12 cellular contexts compared by ENCODE assay signal in the genomic region with DNA sequence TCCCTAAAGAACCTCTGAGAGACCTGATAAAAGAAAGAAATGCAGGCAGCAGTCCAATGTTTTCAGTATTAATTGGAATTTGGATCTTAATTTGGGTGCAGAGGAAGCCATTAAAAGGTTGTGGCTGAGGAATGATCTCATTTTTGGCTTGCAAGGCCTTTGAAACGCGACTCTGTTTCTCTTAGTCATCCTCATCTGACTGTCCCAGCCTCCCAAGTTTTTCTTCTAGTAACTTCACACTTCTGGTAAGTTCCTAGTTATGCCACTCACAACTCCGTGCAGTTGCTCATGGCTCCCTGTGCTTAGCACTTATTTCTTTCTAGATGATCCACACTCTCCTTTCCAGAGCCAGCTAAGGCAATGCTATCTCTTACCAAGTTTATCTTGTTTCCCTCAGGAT.
A peak's percentile ranks its signal among the peaks of the same experiment; 100 is the strongest.
DNase-seq lines count a peak whose midpoint lies in the region; ATAC-seq and TF ChIP-seq lines count a peak whose summit lies in the region.
"Had no signal": no experiment of that assay in that cellular context is flagged by ENCODE, and none has a peak within 500 bp of the region (broad histone marks: within the 10 kb centered on the region; RNA-seq: fewer than 3 reads in every experiment).

No MANE protein-coding gene starts in this region.

- H3K9me3 ChIP-seq in breast epithelium: no peaks in the 10 kb centered on the region
- H3K9me3 ChIP-seq in aorta (ENCODE audit: control insufficient read depth, low read length): no peaks in the 10 kb centered on the region

- H3K4me3 ChIP-seq in breast epithelium (no peak overlapping the region), aorta (ENCODE audit: low read length in 2 of 2) (no peak overlapping the region)
- H3K4me3 ChIP-seq: cardiac muscle cell had no signal

- H3K27ac ChIP-seq in breast epithelium (peak overlapping the region; percentile 5 to 60), aorta (ENCODE audit: low read depth in 1 of 2, low read length in 2 of 2) (no peak overlapping the region)
- H3K27ac ChIP-seq: cardiac muscle cell had no signal

- H3K27me3 ChIP-seq in breast epithelium (no peaks in the 10 kb centered on the region), aorta (ENCODE audit: control insufficient read depth in 1 of 2, insufficient read depth in 2 of 2, low read length in 1 of 2) (no peaks in the 10 kb centered on the region)
- H3K27me3 ChIP-seq: cardiac muscle cell had no signal

- WGBS in aorta, 2 donors: 16 to 21% methylated on average over 3 of the region's 3 CpGs

- no peak for TF ChIP-seq CTCF in breast epithelium (IDR thresholded peaks at IDR 0.05)

- peak; percentile 90 for ATAC-seq in Right ventricle myocardium inferior
- ATAC-seq in aorta (ENCODE audit: low FRiP score): peak; percentile 78
- ATAC-seq: Panc1 had no signal

- intact Hi-C loops in Right ventricle myocardium inferior (cut with DNase I) (loop anchor here (10.0 kb wide), 1 partner anchor 222 kb away; no protein-coding TSS in a partner anchor), cardiac septum (cut with DNase I) (loop anchor here (10.0 kb wide), 1 partner anchor 1052 kb away; no protein-coding TSS in a partner anchor), breast epithelium (cut with DNase I; ENCODE audit: low total_unique reads) (no loop called here), aorta (cut with DNase I) (no loop called here)

- H3K4me1 ChIP-seq in breast epithelium (no peaks in the 10 kb centered on the region), aorta (ENCODE audit: control insufficient read depth in 1 of 2, insufficient read depth in 2 of 2, low read length in 2 of 2) (no peaks in the 10 kb centered on the region)

- no peak for TF ChIP-seq POLR2A in breast epithelium (IDR thresholded peaks at IDR 0.05)

- DNase-seq in Right ventricle myocardium inferior (ENCODE audit: missing footprints): no peak
- no peak for DNase-seq in cardiac septum (ENCODE audit: low spot score)
- no peak for DNase-seq in breast epithelium (ENCODE audit: low spot score in 2 of 2)
- peak; percentile 84 for DNase-seq in iris pigment epithelial cell (ENCODE audit: low read depth)
- DNase-seq in aorta: no peak
- no peak for DNase-seq in NCI-H2081 (lab: John Stamatoyannopoulos, UW)
- no peak for DNase-seq in retina
- no peak for DNase-seq in stimulated activated CD4-positive, alpha-beta T cell treated with anti-CD3 and anti-CD28 coated beads, Interleukin-2, amount 100 ng/mL, for 48 hours
- DNase-seq: activated CD4-positive, alpha-beta T cell treated with anti-CD3 and anti-CD28 coated beads for 1 hour; NCI-H1694 had no signal

- no peaks in the 10 kb centered on the region for H3K36me3 ChIP-seq in breast epithelium
- no peaks in the 10 kb centered on the region for H3K36me3 ChIP-seq in aorta (ENCODE audit: control insufficient read depth in 1 of 2, insufficient read depth in 2 of 2, low read length in 1 of 2)
- H3K36me3 ChIP-seq: cardiac muscle cell had no signal

Comparison
In these comparisons a context has a peak if more than half of its experiments do, and no peak if none do; other contexts are left out.
1. H3K27ac ChIP-seq: peak in breast epithelium (2 of 2); none in aorta (0 of 2).
2. intact Hi-C loops: an anchor here in Right ventricle myocardium inferior (10.0 kb wide) and cardiac septum (10.0 kb wide); none called in breast epithelium and aorta.